3 cellular contexts compared by ENCODE assay signal in genomic region chr3:170049146-170050000, GRCh38.
TF ChIP-seq lines count a peak whose summit lies in the region.

No MANE protein-coding gene starts in this region.

TF ChIP-seq in SK-N-SH treated with all-trans-retinoic acid at 6 μM for 48 hours, 23 proteins besides CTCF, POLR2A, EP300 and RAD21 (continues in another document):
- TF ChIP-seq SNAI2 (CRISPR knock-in tag; IDR thresholded peaks at IDR 0.05) (no peak), ZNF8 (CRISPR knock-in tag; IDR thresholded peaks at IDR 0.05) (no peak), ZFP3 (CRISPR knock-in tag; IDR thresholded peaks at IDR 0.05) (no peak), ARNTL (CRISPR knock-in tag; IDR thresholded peaks at IDR 0.05; ENCODE audit: borderline replicate concordance, low read depth) (no peak), ZNF70 (CRISPR knock-in tag; IDR thresholded peaks at IDR 0.05) (no peak), PPARA (CRISPR knock-in tag; IDR thresholded peaks at IDR 0.05; ENCODE audit: borderline replicate concordance) (no peak), TCF4 (CRISPR knock-in tag; IDR thresholded peaks at IDR 0.05; ENCODE audit: borderline replicate concordance) (no peak), RARB (CRISPR knock-in tag; IDR thresholded peaks at IDR 0.05) (no peak), OSR1 (CRISPR knock-in tag; IDR thresholded peaks at IDR 0.05) (no peak), TOX (CRISPR knock-in tag; IDR thresholded peaks at IDR 0.05; ENCODE audit: borderline replicate concordance) (no peak), CSDC2 (CRISPR knock-in tag; IDR thresholded peaks at IDR 0.05) (no peak), ISL1 (CRISPR knock-in tag; IDR thresholded peaks at IDR 0.05) (no peak), ESRRG (CRISPR knock-in tag; IDR thresholded peaks at IDR 0.05) (no peak), ZNF565 (CRISPR knock-in tag; conservative IDR thresholded peaks at IDR 0.05; ENCODE audit: low read depth) (no peak)
- TF ChIP-seq, protein P1, sequence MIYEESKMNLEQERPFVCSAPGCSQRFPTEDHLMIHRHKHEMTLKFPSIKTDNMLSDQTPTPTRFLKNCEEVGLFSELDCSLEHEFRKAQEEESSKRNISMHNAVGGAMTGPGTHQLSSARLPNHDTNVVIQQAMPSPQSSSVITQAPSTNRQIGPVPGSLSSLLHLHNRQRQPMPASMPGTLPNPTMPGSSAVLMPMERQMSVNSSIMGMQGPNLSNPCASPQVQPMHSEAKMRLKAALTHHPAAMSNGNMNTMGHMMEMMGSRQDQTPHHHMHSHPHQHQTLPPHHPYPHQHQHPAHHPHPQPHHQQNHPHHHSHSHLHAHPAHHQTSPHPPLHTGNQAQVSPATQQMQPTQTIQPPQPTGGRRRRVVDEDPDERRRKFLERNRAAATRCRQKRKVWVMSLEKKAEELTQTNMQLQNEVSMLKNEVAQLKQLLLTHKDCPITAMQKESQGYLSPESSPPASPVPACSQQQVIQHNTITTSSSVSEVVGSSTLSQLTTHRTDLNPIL (CRISPR knock-in tag; IDR thresholded peaks at IDR 0.05; ENCODE audit: low read depth) = no peak
- TF ChIP-seq, protein P2, sequence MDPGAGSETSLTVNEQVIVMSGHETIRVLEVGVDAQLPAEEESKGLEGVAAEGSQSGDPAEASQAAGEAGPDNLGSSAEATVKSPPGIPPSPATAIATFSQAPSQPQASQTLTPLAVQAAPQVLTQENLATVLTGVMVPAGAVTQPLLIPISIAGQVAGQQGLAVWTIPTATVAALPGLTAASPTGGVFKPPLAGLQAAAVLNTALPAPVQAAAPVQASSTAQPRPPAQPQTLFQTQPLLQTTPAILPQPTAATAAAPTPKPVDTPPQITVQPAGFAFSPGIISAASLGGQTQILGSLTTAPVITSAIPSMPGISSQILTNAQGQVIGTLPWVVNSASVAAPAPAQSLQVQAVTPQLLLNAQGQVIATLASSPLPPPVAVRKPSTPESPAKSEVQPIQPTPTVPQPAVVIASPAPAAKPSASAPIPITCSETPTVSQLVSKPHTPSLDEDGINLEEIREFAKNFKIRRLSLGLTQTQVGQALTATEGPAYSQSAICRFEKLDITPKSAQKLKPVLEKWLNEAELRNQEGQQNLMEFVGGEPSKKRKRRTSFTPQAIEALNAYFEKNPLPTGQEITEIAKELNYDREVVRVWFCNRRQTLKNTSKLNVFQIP (CRISPR knock-in tag; IDR thresholded peaks at IDR 0.05; ENCODE audit: borderline replicate concordance, low read depth) = no peak
- TF ChIP-seq, protein P3, sequence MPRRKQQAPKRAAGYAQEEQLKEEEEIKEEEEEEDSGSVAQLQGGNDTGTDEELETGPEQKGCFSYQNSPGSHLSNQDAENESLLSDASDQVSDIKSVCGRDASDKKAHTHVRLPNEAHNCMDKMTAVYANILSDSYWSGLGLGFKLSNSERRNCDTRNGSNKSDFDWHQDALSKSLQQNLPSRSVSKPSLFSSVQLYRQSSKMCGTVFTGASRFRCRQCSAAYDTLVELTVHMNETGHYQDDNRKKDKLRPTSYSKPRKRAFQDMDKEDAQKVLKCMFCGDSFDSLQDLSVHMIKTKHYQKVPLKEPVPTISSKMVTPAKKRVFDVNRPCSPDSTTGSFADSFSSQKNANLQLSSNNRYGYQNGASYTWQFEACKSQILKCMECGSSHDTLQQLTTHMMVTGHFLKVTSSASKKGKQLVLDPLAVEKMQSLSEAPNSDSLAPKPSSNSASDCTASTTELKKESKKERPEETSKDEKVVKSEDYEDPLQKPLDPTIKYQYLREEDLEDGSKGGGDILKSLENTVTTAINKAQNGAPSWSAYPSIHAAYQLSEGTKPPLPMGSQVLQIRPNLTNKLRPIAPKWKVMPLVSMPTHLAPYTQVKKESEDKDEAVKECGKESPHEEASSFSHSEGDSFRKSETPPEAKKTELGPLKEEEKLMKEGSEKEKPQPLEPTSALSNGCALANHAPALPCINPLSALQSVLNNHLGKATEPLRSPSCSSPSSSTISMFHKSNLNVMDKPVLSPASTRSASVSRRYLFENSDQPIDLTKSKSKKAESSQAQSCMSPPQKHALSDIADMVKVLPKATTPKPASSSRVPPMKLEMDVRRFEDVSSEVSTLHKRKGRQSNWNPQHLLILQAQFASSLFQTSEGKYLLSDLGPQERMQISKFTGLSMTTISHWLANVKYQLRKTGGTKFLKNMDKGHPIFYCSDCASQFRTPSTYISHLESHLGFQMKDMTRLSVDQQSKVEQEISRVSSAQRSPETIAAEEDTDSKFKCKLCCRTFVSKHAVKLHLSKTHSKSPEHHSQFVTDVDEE (CRISPR knock-in tag; IDR thresholded peaks at IDR 0.05) = no peak

TF ChIP-seq in SK-N-SH, 30 proteins besides CTCF, POLR2A, EP300 and RAD21:
- TF ChIP-seq ZBTB33 (IDR thresholded peaks at IDR 0.05; ENCODE audit: borderline replicate concordance, low read depth) (no peak), CHD2 (IDR thresholded peaks at IDR 0.05; ENCODE audit: low read length, partially characterized antibody) (no peak), FOSL2 (IDR thresholded peaks at IDR 0.05; ENCODE audit: borderline replicate concordance, low read depth) (no peak), ELF1 (IDR thresholded peaks at IDR 0.05) (no peak), RCOR1 (IDR thresholded peaks at IDR 0.05; ENCODE audit: low read length) (no peak), EZH2phosphoT487 (IDR thresholded peaks at IDR 0.05; ENCODE audit: borderline replicate concordance, low read depth) (no peak), GABPA (IDR thresholded peaks at IDR 0.05; ENCODE audit: low read depth) (no peak), TCF12 (IDR thresholded peaks at IDR 0.05) (no peak), YY1 (IDR thresholded peaks at IDR 0.05; ENCODE audit: low read depth) (no peak), RFX5 (IDR thresholded peaks at IDR 0.05; ENCODE audit: low read length) (no peak), FOXM1 (IDR thresholded peaks at IDR 0.05; ENCODE audit: low read depth) (no peak), MXI1 (IDR thresholded peaks at IDR 0.05; ENCODE audit: low read depth, low read length) (no peak), SIN3A (IDR thresholded peaks at IDR 0.05; ENCODE audit: borderline replicate concordance, low read depth, low read length) (no peak)
- TF ChIP-seq, protein P4, sequence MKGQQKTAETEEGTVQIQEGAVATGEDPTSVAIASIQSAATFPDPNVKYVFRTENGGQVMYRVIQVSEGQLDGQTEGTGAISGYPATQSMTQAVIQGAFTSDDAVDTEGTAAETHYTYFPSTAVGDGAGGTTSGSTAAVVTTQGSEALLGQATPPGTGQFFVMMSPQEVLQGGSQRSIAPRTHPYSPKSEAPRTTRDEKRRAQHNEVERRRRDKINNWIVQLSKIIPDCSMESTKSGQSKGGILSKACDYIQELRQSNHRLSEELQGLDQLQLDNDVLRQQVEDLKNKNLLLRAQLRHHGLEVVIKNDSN (IDR thresholded peaks at IDR 0.05; ENCODE audit: borderline replicate concordance, low read depth) = no peak
- TF ChIP-seq, protein P5, sequence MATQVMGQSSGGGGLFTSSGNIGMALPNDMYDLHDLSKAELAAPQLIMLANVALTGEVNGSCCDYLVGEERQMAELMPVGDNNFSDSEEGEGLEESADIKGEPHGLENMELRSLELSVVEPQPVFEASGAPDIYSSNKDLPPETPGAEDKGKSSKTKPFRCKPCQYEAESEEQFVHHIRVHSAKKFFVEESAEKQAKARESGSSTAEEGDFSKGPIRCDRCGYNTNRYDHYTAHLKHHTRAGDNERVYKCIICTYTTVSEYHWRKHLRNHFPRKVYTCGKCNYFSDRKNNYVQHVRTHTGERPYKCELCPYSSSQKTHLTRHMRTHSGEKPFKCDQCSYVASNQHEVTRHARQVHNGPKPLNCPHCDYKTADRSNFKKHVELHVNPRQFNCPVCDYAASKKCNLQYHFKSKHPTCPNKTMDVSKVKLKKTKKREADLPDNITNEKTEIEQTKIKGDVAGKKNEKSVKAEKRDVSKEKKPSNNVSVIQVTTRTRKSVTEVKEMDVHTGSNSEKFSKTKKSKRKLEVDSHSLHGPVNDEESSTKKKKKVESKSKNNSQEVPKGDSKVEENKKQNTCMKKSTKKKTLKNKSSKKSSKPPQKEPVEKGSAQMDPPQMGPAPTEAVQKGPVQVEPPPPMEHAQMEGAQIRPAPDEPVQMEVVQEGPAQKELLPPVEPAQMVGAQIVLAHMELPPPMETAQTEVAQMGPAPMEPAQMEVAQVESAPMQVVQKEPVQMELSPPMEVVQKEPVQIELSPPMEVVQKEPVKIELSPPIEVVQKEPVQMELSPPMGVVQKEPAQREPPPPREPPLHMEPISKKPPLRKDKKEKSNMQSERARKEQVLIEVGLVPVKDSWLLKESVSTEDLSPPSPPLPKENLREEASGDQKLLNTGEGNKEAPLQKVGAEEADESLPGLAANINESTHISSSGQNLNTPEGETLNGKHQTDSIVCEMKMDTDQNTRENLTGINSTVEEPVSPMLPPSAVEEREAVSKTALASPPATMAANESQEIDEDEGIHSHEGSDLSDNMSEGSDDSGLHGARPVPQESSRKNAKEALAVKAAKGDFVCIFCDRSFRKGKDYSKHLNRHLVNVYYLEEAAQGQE (IDR thresholded peaks at IDR 0.05; ENCODE audit: low read depth, low read length) = no peak

TF ChIP-seq in K562, 482 proteins besides CTCF, POLR2A, EP300 and RAD21 (continues in another document):
- TF ChIP-seq FOS (IDR thresholded peaks at IDR 0.05; ENCODE audit: extremely low read depth, insufficient read length) (no peak), RBM22 (IDR thresholded peaks at IDR 0.05; ENCODE audit: low read depth, low read length, poor library complexity, severe bottlenecking) (no peak), HNRNPH1 (optimal IDR thresholded peaks at IDR 0.05; ENCODE audit: low read depth, low read length) (no peak), HDAC3 (IDR thresholded peaks at IDR 0.05; ENCODE audit: borderline replicate concordance, partially characterized antibody) (no peak), BCOR (IDR thresholded peaks at IDR 0.05) (no peak), GMEB1 (CRISPR knock-in tag; IDR thresholded peaks at IDR 0.05) (no peak), AFF1 (IDR thresholded peaks at IDR 0.05; ENCODE audit: low read depth in 1 of 2, partially characterized antibody in 2 of 2) (no peak), THRA (IDR thresholded peaks at IDR 0.05) (no peak), IRF9 (tag; IDR thresholded peaks at IDR 0.05) (no peak), POLR3A (IDR thresholded peaks at IDR 0.05; ENCODE audit: borderline replicate concordance, extremely low read depth, insufficient read depth, insufficient read length) (no peak), PTRF (tag; IDR thresholded peaks at IDR 0.05) (no peak), SNIP1 (IDR thresholded peaks at IDR 0.05; ENCODE audit: low read depth) (no peak), ZNF224 (CRISPR knock-in tag; IDR thresholded peaks at IDR 0.05) (no peak), BRD9 (IDR thresholded peaks at IDR 0.05; ENCODE audit: low read depth, partially characterized antibody) (no peak), FOXA3 (CRISPR knock-in tag; conservative IDR thresholded peaks at IDR 0.05 in 1 of 2, IDR thresholded peaks at IDR 0.05 in 1 of 2) (no peak)
- TF ChIP-seq, protein P6, sequence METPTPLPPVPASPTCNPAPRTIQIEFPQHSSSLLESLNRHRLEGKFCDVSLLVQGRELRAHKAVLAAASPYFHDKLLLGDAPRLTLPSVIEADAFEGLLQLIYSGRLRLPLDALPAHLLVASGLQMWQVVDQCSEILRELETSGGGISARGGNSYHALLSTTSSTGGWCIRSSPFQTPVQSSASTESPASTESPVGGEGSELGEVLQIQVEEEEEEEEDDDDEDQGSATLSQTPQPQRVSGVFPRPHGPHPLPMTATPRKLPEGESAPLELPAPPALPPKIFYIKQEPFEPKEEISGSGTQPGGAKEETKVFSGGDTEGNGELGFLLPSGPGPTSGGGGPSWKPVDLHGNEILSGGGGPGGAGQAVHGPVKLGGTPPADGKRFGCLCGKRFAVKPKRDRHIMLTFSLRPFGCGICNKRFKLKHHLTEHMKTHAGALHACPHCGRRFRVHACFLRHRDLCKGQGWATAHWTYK (CRISPR knock-in tag; IDR thresholded peaks at IDR 0.05) = no peak
